ENCODE assay signal across 8 cellular contexts in genomic region chr20:44888226-44889103, GRCh38. TPM values are rescaled to one million over a fixed set of nuclear protein-coding genes. Genes with fewer than 3 reads are reported as not detected.
DNase-seq lines count a peak whose midpoint lies in the region; ATAC-seq and TF ChIP-seq lines count a peak whose summit lies in the region.

No MANE protein-coding gene starts in this region.

- DNase-seq in activated CD4-positive, alpha-beta T cell treated with anti-CD3 and anti-CD28 coated beads, Interleukin-2, amount 10 ng/mL, durations not matched to agents 24 days and 14 days = no peak
- no peak for DNase-seq in activated CD4-positive, alpha-beta T cell treated with anti-CD3 and anti-CD28 coated beads for 4 hours
- DNase-seq in T-cell (no peak), fibroblast of lung (ENCODE audit: low read depth in 2 of 2) (no peak), stomach (no peak)

- H3K4me2 ChIP-seq in fibroblast of lung (ENCODE audit: extremely low read depth, insufficient read depth, low read length) = peak overlapping the region; percentile 53

- no peak overlapping the region for H3K9ac ChIP-seq in fibroblast of lung (ENCODE audit: insufficient read depth, low read length)

- intact Hi-C loops in activated CD4-positive, alpha-beta T cell treated with anti-CD3 and anti-CD28 coated beads, Interleukin-2, amount 10 ng/mL, durations not matched to agents 24 days and 14 days (cut with micrococcal nuclease) = loop anchor here (5.0 to 10.0 kb wide), 3 partner anchors 79 to 364 kb away; partner anchors contain the start of genes KCNK15, SERINC3 and STK4
- intact Hi-C loops in stomach (cut with DNase I; ENCODE audit: low total_unique reads) = no loop called here

- peaks cover 8% of the 10 kb centered on the region for H4K20me1 ChIP-seq in fibroblast of lung (ENCODE audit: control insufficient read depth, extremely low read depth, insufficient read depth, low read length)

- POLR2A ChIA-PET in T-cell (lab: Charles Lee) = interaction anchor here (0.5 to 1.1 kb wide), 6 partner anchors 9 to 174 kb away, joined by 3 to 7 read pairs (median 4); partner anchors contain the start of gene PABPC1L (in 1 of the 2)

- H3K9me3 Mint-ChIP-seq in activated CD4-positive, alpha-beta T cell treated with anti-CD3 and anti-CD28 coated beads, Interleukin-2, amount 10 ng/mL, durations not matched to agents 24 days and 14 days = no peaks in the 10 kb centered on the region
- H3K9me3 Mint-ChIP-seq in T-cell = no peaks in the 10 kb centered on the region

- H3K36me3 ChIP-seq in fibroblast of lung (ENCODE audit: control insufficient read depth, insufficient read depth, low read length) (peaks cover 2% of the 10 kb centered on the region), stomach (peaks cover 0 to 3% (median 0%) of the 10 kb centered on the region in 4 donors)

- TF ChIP-seq POLR2A in stomach (IDR thresholded peaks at IDR 0.05) (no peak), GM18505 (IDR thresholded peaks at IDR 0.05; ENCODE audit: borderline replicate concordance, extremely low read depth, insufficient read depth, insufficient read length) (no peak)

- no peak overlapping the region for H3K27ac Mint-ChIP-seq in activated CD4-positive, alpha-beta T cell treated with anti-CD3 and anti-CD28 coated beads, Interleukin-2, amount 10 ng/mL, durations not matched to agents 24 days and 14 days
- H3K27ac Mint-ChIP-seq in T-cell = peak overlapping the region; percentile 83 to 88

- H3K4me3 Mint-ChIP-seq in activated CD4-positive, alpha-beta T cell treated with anti-CD3 and anti-CD28 coated beads, Interleukin-2, amount 10 ng/mL, durations not matched to agents 24 days and 14 days = peak overlapping the region; percentile 97
- H3K4me3 Mint-ChIP-seq in T-cell = peak overlapping the region; percentile 93 to 97 (median 96)

- ATAC-seq in T-cell (replicated peaks in 1 of 4) (no peak), GM18505 (IDR thresholded peaks at IDR 0.05; ENCODE audit: unreplicated experiment) (no peak), GM21515 (IDR thresholded peaks at IDR 0.05; ENCODE audit: unreplicated experiment) (no peak), GM21723 (IDR thresholded peaks at IDR 0.05; ENCODE audit: unreplicated experiment) (no peak)

- H3K4me3 ChIP-seq in fibroblast of lung (replicated peaks in 1 of 4; ENCODE audit: control extremely low read depth in 1 of 4, insufficient read depth in 1 of 4, low read depth in 3 of 4, low read length in 4 of 4) = peak overlapping the region in 2 of 4 experiments; percentile 10 to 99
- H3K4me3 ChIP-seq in stomach = peak overlapping the region in 2 of 4 donors; percentile 14 to 78

- H3K4me1 Mint-ChIP-seq in activated CD4-positive, alpha-beta T cell treated with anti-CD3 and anti-CD28 coated beads, Interleukin-2, amount 10 ng/mL, durations not matched to agents 24 days and 14 days = peaks cover 59% of the 10 kb centered on the region
- H3K4me1 Mint-ChIP-seq in T-cell = peaks cover 77 to 85% (median 83%) of the 10 kb centered on the region in 3 donors

- H3K27me3 ChIP-seq in fibroblast of lung (ENCODE audit: control insufficient read depth, insufficient read depth, low read length) = no peaks in the 10 kb centered on the region
- H3K27me3 ChIP-seq in stomach = no peaks in the 10 kb centered on the region

- no peak overlapping the region for H2AFZ ChIP-seq in fibroblast of lung (ENCODE audit: low read length)

- TF ChIP-seq EP300 in stomach (IDR thresholded peaks at IDR 0.05) = no peak

- H3K4me1 ChIP-seq in fibroblast of lung (ENCODE audit: control insufficient read depth, extremely low read depth, insufficient read depth, low read length) (no peaks in the 10 kb centered on the region), stomach (peaks cover 47 to 80% (median 65%) of the 10 kb centered on the region in 4 donors)

- H3K36me3 Mint-ChIP-seq in activated CD4-positive, alpha-beta T cell treated with anti-CD3 and anti-CD28 coated beads, Interleukin-2, amount 10 ng/mL, durations not matched to agents 24 days and 14 days (ENCODE audit: low read depth) = peaks cover 32% of the 10 kb centered on the region
- peaks cover 9% of the 10 kb centered on the region for H3K36me3 Mint-ChIP-seq in T-cell

- H3K27me3 Mint-ChIP-seq in activated CD4-positive, alpha-beta T cell treated with anti-CD3 and anti-CD28 coated beads, Interleukin-2, amount 10 ng/mL, durations not matched to agents 24 days and 14 days = no peaks in the 10 kb centered on the region
- no peaks in the 10 kb centered on the region for H3K27me3 Mint-ChIP-seq in T-cell

- 57 to 63% (median 58%) methylated on average over 6 of the region's 6 CpGs for WGBS in stomach, 5 donors

- H3K79me2 ChIP-seq in fibroblast of lung (ENCODE audit: control insufficient read depth, insufficient read depth, low read length) = peaks cover 79% of the 10 kb centered on the region

- TF ChIP-seq CTCF in fibroblast of lung (conservative IDR thresholded peaks at IDR 0.05 in 1 of 2, IDR thresholded peaks at IDR 0.05 in 1 of 2; ENCODE audit: low read depth in 1 of 2, low read length in 2 of 2) (peak in 1 of 2 donors; percentile 35), stomach (IDR thresholded peaks at IDR 0.05) (peak in 1 of 7 experiments; percentile 29)

- CTCF ChIA-PET in T-cell (lab: Charles Lee) = interaction anchor here (0.6 to 2.3 kb wide), 8 partner anchors 8 to 240 kb away, joined by 3 to 10 read pairs (median 4); partner anchors contain the start of gene PABPC1L (in 1 of the 2)

- H3K9me3 ChIP-seq in fibroblast of lung (ENCODE audit: control insufficient read depth, insufficient read depth, low read depth, low read length) (no peaks in the 10 kb centered on the region), stomach (no peaks in the 10 kb centered on the region)

- H3K27ac ChIP-seq in fibroblast of lung (ENCODE audit: insufficient read depth, low read length) (no peak overlapping the region), stomach (peak overlapping the region in 3 of 5 donors; percentile 10 to 40 (median 14))

RNA-seq across cellular contexts. Expression of gene YWHAB, which starts 3.0 kb away (rescaled TPM):
- 241 and 243 TPM in 2 replicates for total RNA-seq in activated CD4-positive, alpha-beta T cell treated with anti-CD3 and anti-CD28 coated beads, Interleukin-2, amount 10 ng/mL, durations not matched to agents 24 days and 14 days
- total RNA-seq in T-cell (100 to 1,000 TPM; 198 to 233 (median 205) TPM), fibroblast of lung (77.6 and 89.7 TPM in 2 replicates), stomach (100 to 1,000 TPM in 3 of 5 donors, 10 to 100 TPM in 2; 52.2 to 131 (median 109) TPM)
- polyA plus RNA-seq in fibroblast of lung (282 and 321 TPM in 2 replicates), stomach (100 to 1,000 TPM in 1 of 3 donors, 10 to 100 TPM in 2; 71.8 to 135 (median 76.9) TPM)
- polyA plus RNA-seq in fibroblast of lung (2012) = 225 and 241 TPM in 2 replicates
- polyA minus RNA-seq in fibroblast of lung (ENCODE audit: low replicate concordance) = 25.4 and 28.5 TPM in 2 replicates

RNA-seq across cellular contexts. Expression of gene PABPC1L, which starts 21.4 kb away (rescaled TPM):
- total RNA-seq in activated CD4-positive, alpha-beta T cell treated with anti-CD3 and anti-CD28 coated beads, Interleukin-2, amount 10 ng/mL, durations not matched to agents 24 days and 14 days = 96.9 and 103 TPM in 2 replicates
- total RNA-seq in T-cell = 10 to 100 TPM; 45.6 to 66.2 (median 58.2) TPM
- total RNA-seq in fibroblast of lung = 6.7 and 11.9 TPM in 2 replicates
- 11.6 and 17.8 TPM in 2 replicates for polyA plus RNA-seq in fibroblast of lung
- 5.9 and 9.5 TPM in 2 replicates for polyA plus RNA-seq in fibroblast of lung (2012)
- 3.4 and 5.4 TPM in 2 replicates for polyA minus RNA-seq in fibroblast of lung (ENCODE audit: low replicate concordance)
- 100 to 1,000 TPM in 1 of 5 donors, 10 to 100 TPM in 3, 1 to 10 TPM in 1; 8.6 to 106 (median 32.0) TPM for total RNA-seq in stomach
- 10 to 100 TPM; 15.0 to 38.9 (median 23.3) TPM for polyA plus RNA-seq in stomach
